Comparison of ENCODE assay signal across 9 cellular contexts in genomic region chr5:10537614-10538013, GRCh38. TPM values are rescaled to one million over a fixed set of nuclear protein-coding genes. Genes with fewer than 3 reads are reported as not detected.
DNase-seq lines count a peak whose midpoint lies in the region; ATAC-seq, FAIRE-seq and TF ChIP-seq lines count a peak whose summit lies in the region.
"Had no signal": no experiment of that assay in that cellular context is flagged by ENCODE, and none has a peak within 500 bp of the region (broad histone marks: within the 10 kb centered on the region; RNA-seq: fewer than 3 reads in every experiment).

No MANE protein-coding gene starts in this region.

- H3K27ac ChIP-seq in DOHH2 (ENCODE audit: low read depth, low read length) = no peak overlapping the region
- H3K27ac ChIP-seq in HEK293 (ENCODE audit: extremely low read depth, low read depth, low read length) = no peak overlapping the region
- no peak overlapping the region for H3K27ac ChIP-seq in GM12878 (ENCODE audit: control insufficient read depth, insufficient read depth)
- no peak overlapping the region for H3K27ac ChIP-seq in trophoblast cell (ENCODE audit: low read depth, low read length)

- H3K4me1 ChIP-seq in DOHH2 (ENCODE audit: control insufficient read depth, low read length) (peaks cover 16% of the 10 kb centered on the region), HEK293 (ENCODE audit: control insufficient read depth, insufficient read depth, low read length) (peaks cover 3% of the 10 kb centered on the region), GM12878 (ENCODE audit: control insufficient read depth, insufficient read depth, low read length) (peaks cover 15% of the 10 kb centered on the region), trophoblast cell (ENCODE audit: control insufficient read depth in 1 of 2, insufficient read depth in 2 of 2, low read length in 2 of 2) (peaks cover 15 to 21% of the 10 kb centered on the region in 2 experiments)

- peak overlapping the region; percentile 43 for H2AK5ac ChIP-seq in trophoblast cell (ENCODE audit: low read length)

- FAIRE-seq in GM12878 (lab: Jason Lieb, UNC) = no peak

- H3K14ac ChIP-seq in trophoblast cell (ENCODE audit: low read length) = no peak overlapping the region

- CTCF ChIA-PET in HEK293 (lab: Yijun Ruan, JAX) = no interaction called here
- CTCF ChIA-PET in GM12878 (lab: Yijun Ruan, JAX) = interaction anchor here (1.5 kb wide), 1 partner anchor 90 kb away, joined by 4 read pairs; no protein-coding TSS in a partner anchor

- no peak overlapping the region for H3K4ac ChIP-seq in trophoblast cell (ENCODE audit: low read depth, low read length)

- H2BK12ac ChIP-seq in trophoblast cell (ENCODE audit: low read length) = no peak overlapping the region

- SMC1A ChIA-PET in GM12878 (lab: Charles Lee; ENCODE audit: uncharacterized antibody, unreplicated experiment) = no interaction called here

- H3K36me3 ChIP-seq in DOHH2 (ENCODE audit: control insufficient read depth, low read length) (no peaks in the 10 kb centered on the region), HEK293 (ENCODE audit: control insufficient read depth in 2 of 2, insufficient read depth in 1 of 2, low read length in 2 of 2) (no peaks in the 10 kb centered on the region), GM12878 (ENCODE audit: control insufficient read depth in 2 of 2, insufficient read depth in 2 of 2, low read length in 1 of 2) (no peaks in the 10 kb centered on the region), trophoblast cell (ENCODE audit: control insufficient read depth in 1 of 2, insufficient read depth in 2 of 2, low read length in 2 of 2) (no peaks in the 10 kb centered on the region)
- H3K36me3 ChIP-seq: spleen had no signal

- H2BK5ac ChIP-seq in trophoblast cell (ENCODE audit: low read depth, low read length, poor library complexity) = no peak overlapping the region

- POLR2A ChIA-PET in HEK293 (lab: Yijun Ruan, JAX) = interaction anchor here (0.9 kb wide), 1 partner anchor 9 kb away, joined by 3 read pairs; no protein-coding TSS in a partner anchor
- POLR2A ChIA-PET in GM12878 (lab: Charles Lee) = no interaction called here

- H3K9ac ChIP-seq in GM12878 (ENCODE audit: control insufficient read depth, insufficient read depth, low read length) (no peak overlapping the region), trophoblast cell (ENCODE audit: low read length) (no peak overlapping the region)

- BruUV-seq in GM12878 (replicated peaks; lab: Mats Ljungman, UMichigan) = no TSS peak

- DNase-seq in GM12878 (ENCODE audit: low read depth, low spot score) = no peak
- no peak for DNase-seq in trophoblast cell
- DNase-seq in middle frontal gyrus (ENCODE audit: extremely low spot score, low spot score) = no peak
- DNase-seq: NCI-H1417 treated with DMSO at 0.1 percent for 48 hours, spleen had no signal

- TF ChIP-seq CTCF in DOHH2 (IDR thresholded peaks at IDR 0.05; ENCODE audit: low read depth, low read length, poor library complexity, severe bottlenecking) = no peak
- no peak for TF ChIP-seq CTCF in HEK293 (tag by site-specific recombination; IDR thresholded peaks at IDR 0.05)
- TF ChIP-seq CTCF in GM12878 (IDR thresholded peaks at IDR 0.05 in 2 of 3, conservative IDR thresholded peaks at IDR 0.05 in 1 of 3; ENCODE audit: control insufficient read depth in 2 of 3, extremely low read depth in 1 of 3, insufficient read depth in 1 of 3, low read depth in 3 of 3, low read length in 3 of 3) = no peak

- in situ Hi-C loops in GM12878 (cut with MboI) = no loop called here

- TF ChIP-seq EP300 in GM12878 (IDR thresholded peaks at IDR 0.05; ENCODE audit: borderline replicate concordance in 1 of 2, control insufficient read depth in 1 of 2, low read depth in 2 of 2, low read length in 2 of 2) = no peak

- H3K9me2 ChIP-seq in DOHH2 (replicated peaks; ENCODE audit: control insufficient read depth, low read length) = no peaks in the 10 kb centered on the region

- no peaks in the 10 kb centered on the region for H3K79me2 ChIP-seq in DOHH2 (ENCODE audit: control insufficient read depth, low read length)
- H3K79me2 ChIP-seq in GM12878 (ENCODE audit: control insufficient read depth, insufficient read depth, low read length) = no peaks in the 10 kb centered on the region
- H3K79me2 ChIP-seq in trophoblast cell (ENCODE audit: control insufficient read depth, insufficient read depth, low read length, poor library complexity) = no peaks in the 10 kb centered on the region

- TF ChIP-seq RAD21 in GM12878 (IDR thresholded peaks at IDR 0.05; ENCODE audit: insufficient read depth, low read depth, low read length) = no peak

- H2AFZ ChIP-seq in GM12878 (ENCODE audit: control insufficient read depth, low read depth, low read length) (peak overlapping the region; percentile 72), trophoblast cell (ENCODE audit: insufficient read depth, low read length, poor library complexity) (no peak overlapping the region)

- H3F3A ChIP-seq in DOHH2 (ENCODE audit: control insufficient read depth, insufficient read depth) = peaks cover 8% of the 10 kb centered on the region; the same call in 1 of the 2 replicates

- no peak overlapping the region for H4K12ac ChIP-seq in trophoblast cell (ENCODE audit: low read depth, low read length)

- H4K91ac ChIP-seq in trophoblast cell (ENCODE audit: low read depth, low read length) = no peak overlapping the region

- no peaks in the 10 kb centered on the region for H4K20me1 ChIP-seq in DOHH2 (ENCODE audit: control insufficient read depth, insufficient read depth, low read depth, low read length)
- H4K20me1 ChIP-seq in GM12878 (ENCODE audit: control insufficient read depth, insufficient read depth) = no peaks in the 10 kb centered on the region

- TF ChIP-seq POLR2A in GM12878 (IDR thresholded peaks at IDR 0.05; ENCODE audit: low read depth, low read length) = no peak

- H3K18ac ChIP-seq in trophoblast cell (ENCODE audit: low read length) = no peak overlapping the region

- H2BK120ac ChIP-seq in trophoblast cell (ENCODE audit: insufficient read depth, low read length, poor library complexity) = no peak overlapping the region

- peak overlapping the region; percentile 73 for H3K4me2 ChIP-seq in DOHH2 (ENCODE audit: low read length)
- H3K4me2 ChIP-seq in GM12878 (ENCODE audit: control insufficient read depth, insufficient read depth) = no peak overlapping the region; the same call in 1 of the 2 replicates
- no peak overlapping the region for H3K4me2 ChIP-seq in trophoblast cell (ENCODE audit: low read length)

- no peak overlapping the region for H3K23ac ChIP-seq in trophoblast cell (ENCODE audit: low read length)

- H3K79me1 ChIP-seq in trophoblast cell (ENCODE audit: low read length) = peaks cover 6% of the 10 kb centered on the region

- H4K8ac ChIP-seq in trophoblast cell (ENCODE audit: low read depth, low read length) = no peak overlapping the region

- H3K27me3 ChIP-seq in DOHH2 (ENCODE audit: control insufficient read depth, low read length) (peaks cover 55% of the 10 kb centered on the region), GM12878 (replicated peaks in 1 of 2; ENCODE audit: control insufficient read depth in 2 of 2, insufficient read depth in 2 of 2, low read length in 1 of 2) (no peaks in the 10 kb centered on the region; a peak in 1 of 4 replicates), trophoblast cell (ENCODE audit: insufficient read depth, low read length) (no peaks in the 10 kb centered on the region)

- 56% methylated on average over 4 of the region's 4 CpGs for WGBS in GM12878 (ENCODE audit: insufficient coverage, insufficient replicate concordance, low lambda C conversion rate, missing lambda C conversion rate)
- WGBS in trophoblast cell (ENCODE audit: extremely low coverage, insufficient coverage, insufficient read length) = no CpG with 5 or more reads among the region's 4 CpGs

- no peaks in the 10 kb centered on the region for H3K9me3 ChIP-seq in DOHH2 (ENCODE audit: control insufficient read depth, insufficient read depth, low read length)
- no peaks in the 10 kb centered on the region for H3K9me3 ChIP-seq in HEK293 (ENCODE audit: control insufficient read depth, insufficient read depth, low read depth, low read length)
- H3K9me3 ChIP-seq in GM12878 (replicated peaks; ENCODE audit: control insufficient read depth, insufficient read depth, low read length) = no peaks in the 10 kb centered on the region
- peaks cover 2% of the 10 kb centered on the region for H3K9me3 ChIP-seq in trophoblast cell (ENCODE audit: insufficient read depth, low read depth, low read length)
- H3K9me3 ChIP-seq: spleen had no signal

- RAD21 ChIA-PET in GM12878 (lab: Charles Lee; ENCODE audit: unreplicated experiment) = interaction anchor here (2.0 kb wide), 1 partner anchor 8 kb away, joined by 4 read pairs; no protein-coding TSS in a partner anchor

- peak overlapping the region; percentile 33 for H3K4me3 ChIP-seq in DOHH2 (ENCODE audit: low read length)
- no peak overlapping the region for H3K4me3 ChIP-seq in HEK293 (ENCODE audit: low read depth, low read length)
- H3K4me3 ChIP-seq in GM12878 = no peak overlapping the region
- no peak overlapping the region for H3K4me3 ChIP-seq in trophoblast cell (ENCODE audit: low read depth, low read length)

- intact Hi-C loops in GM12878 (cut with micrococcal nuclease; ENCODE audit: unreplicated experiment) = no loop called here

- ATAC-seq in GM12878 (peak; percentile 61), GM21526 (IDR thresholded peaks at IDR 0.05; ENCODE audit: low FRiP score, unreplicated experiment) (no peak), GM18858 (IDR thresholded peaks at IDR 0.05; ENCODE audit: unreplicated experiment) (no peak)

RNA-seq across cellular contexts. Expression of gene ANKRD33B, which starts 26.3 kb away (rescaled TPM):
- total RNA-seq in GM12878 (2013; cell fraction: nucleolus; rRNA removed) = 51.1 and 53.7 TPM in 2 replicates
- total RNA-seq in GM12878 (2014; rRNA removed) = 17.0 and 18.6 TPM in 2 replicates
- 20.3 and 20.4 TPM in 2 replicates for total RNA-seq in GM12878 (2014; rRNA removed; fragmentation: Illumina TruSeq; extraction: Trizol)
- total RNA-seq in GM12878 (2021) = 58.4 and 61.6 TPM in 2 replicates
- polyA plus RNA-seq in GM12878 (2011; ENCODE audit: low read depth) = 12.2 TPM
- polyA plus RNA-seq in GM12878 (2011; rRNA removed) = 11.0 and 12.7 TPM in 2 replicates
- 16.9 and 17.7 TPM in 2 replicates for polyA plus RNA-seq in GM12878 (2011; cell fraction: cytosol; rRNA removed)
- 24.0 and 29.2 TPM in 2 replicates for polyA plus RNA-seq in GM12878 (2011; cell fraction: nucleus; rRNA removed)
- 19.6 TPM in 2 replicates for polyA plus RNA-seq in GM12878 (2012)
- polyA plus RNA-seq in GM12878 (2014; fragmentation: Illumina TruSeq; extraction: Trizol) = 22.7 and 27.0 TPM in 2 replicates
- 1 to 10 TPM; 5.9 to 6.1 TPM for polyA plus RNA-seq in GM12878 (2014; fragmentation: Nextera tagmentation; extraction: Ambion mirVana)
- polyA plus RNA-seq in GM12878 (2014; rRNA removed) = 19.6 and 20.7 TPM in 2 replicates
- 1 to 10 TPM; 4.9 to 9.5 TPM for polyA plus RNA-seq in GM12878 (2016; fragmentation: Nextera tagmentation; extraction: Ambion mirVana)
- 42.2 and 53.6 TPM in 2 replicates for polyA minus RNA-seq in GM12878 (2011; rRNA and poly(A)+ RNA removed)
- 28.3 and 29.6 TPM in 2 replicates for polyA minus RNA-seq in GM12878 (2011; cell fraction: cytosol; rRNA and poly(A)+ RNA removed)
- 13.7 and 27.7 TPM in 2 replicates for polyA minus RNA-seq in GM12878 (2011; cell fraction: nucleus; rRNA and poly(A)+ RNA removed)
- 11.4 and 11.6 TPM in 2 replicates for polyA plus RNA-seq in trophoblast cell (2013)
